In the genomic region with DNA sequence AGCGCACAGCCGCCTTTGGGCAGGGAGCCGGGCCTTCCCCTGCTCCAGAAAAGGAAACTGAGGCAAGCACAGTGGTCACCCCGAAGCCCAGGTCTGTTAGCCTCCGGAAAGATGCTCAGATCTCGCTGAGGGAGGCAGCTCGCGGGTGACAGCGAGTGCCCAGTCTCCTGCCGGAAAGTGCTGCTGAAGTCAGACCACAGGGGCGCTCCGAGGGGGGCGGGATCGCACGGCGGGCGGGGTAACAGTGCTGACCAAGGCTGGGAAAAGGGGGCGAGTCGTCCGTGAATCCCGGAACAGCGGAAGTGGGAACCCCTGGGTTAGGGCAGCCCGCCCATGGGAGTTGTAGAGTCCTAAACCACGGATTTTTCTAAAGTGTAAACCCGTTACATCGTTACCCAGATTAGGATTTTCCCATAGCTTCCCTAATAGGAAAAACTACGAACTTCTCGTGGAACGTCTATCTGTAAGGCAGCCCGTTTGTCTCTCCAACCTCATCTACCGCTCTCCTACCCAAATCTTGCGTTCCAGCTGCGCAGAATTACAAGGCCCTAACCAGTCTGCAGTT, we compare ENCODE assay signal across 8 cellular contexts. TPM values are rescaled to one million over a fixed set of nuclear protein-coding genes. Genes with fewer than 3 reads are reported as not detected.
DNase-seq lines count a peak whose midpoint lies in the region; ATAC-seq and TF ChIP-seq lines count a peak whose summit lies in the region.

No MANE protein-coding gene starts in this region.

- peak; percentile 23 for ATAC-seq in GM21576 (IDR thresholded peaks at IDR 0.05; ENCODE audit: unreplicated experiment)

- no peak overlapping the region for H3K4ac ChIP-seq in mesendoderm (ENCODE audit: low read depth, low read length)

- H3K9ac ChIP-seq in HUES6 (ENCODE audit: low read length) (peak overlapping the region; percentile 52), endocrine pancreas (ENCODE audit: control insufficient read depth, insufficient read depth, low read length) (peak overlapping the region; percentile 85), mesendoderm (ENCODE audit: low read length) (peak overlapping the region; percentile 68)

- peaks cover 13% of the 10 kb centered on the region; the same call in 1 of the 2 replicates for H3K36me3 ChIP-seq in HUES6 (ENCODE audit: control insufficient read depth, insufficient read depth, low read length)
- H3K36me3 ChIP-seq in endocrine pancreas (ENCODE audit: control insufficient read depth, insufficient read depth, low read length): no peaks in the 10 kb centered on the region
- H3K36me3 ChIP-seq in mesendoderm (ENCODE audit: control insufficient read depth, insufficient read depth, low read length): no peaks in the 10 kb centered on the region
- peaks cover 0 to 26% (median 24%) of the 10 kb centered on the region in 4 donors for H3K36me3 ChIP-seq in stomach

- H3K18ac ChIP-seq in mesendoderm (ENCODE audit: low read length): no peak overlapping the region

- H3K27me3 ChIP-seq in HUES6 (ENCODE audit: control insufficient read depth, insufficient read depth, low read length): peaks cover 15% of the 10 kb centered on the region
- no peaks in the 10 kb centered on the region for H3K27me3 ChIP-seq in endocrine pancreas (ENCODE audit: control insufficient read depth, insufficient read depth, low read length)
- H3K27me3 ChIP-seq in mesendoderm (ENCODE audit: insufficient read depth, low read length, poor library complexity): no peaks in the 10 kb centered on the region
- no peaks in the 10 kb centered on the region for H3K27me3 ChIP-seq in stomach

- H3K4me2 ChIP-seq in mesendoderm (ENCODE audit: low read length): peak overlapping the region; percentile 74

- no peak overlapping the region for H2BK120ac ChIP-seq in mesendoderm (ENCODE audit: low read depth, low read length)

- H3K4me1 ChIP-seq in HUES6 (ENCODE audit: control insufficient read depth, insufficient read depth, low read length) (0 out of 2 replicates have a peak, but pooled peaks cover 3% of the 10 kb centered on the region), endocrine pancreas (ENCODE audit: control insufficient read depth, insufficient read depth, low read length) (no peaks in the 10 kb centered on the region), mesendoderm (ENCODE audit: control insufficient read depth, low read depth, low read length) (no peaks in the 10 kb centered on the region), stomach (peaks cover 21 to 30% (median 28%) of the 10 kb centered on the region in 4 donors)

- H3K79me1 ChIP-seq in mesendoderm (ENCODE audit: low read length): no peaks in the 10 kb centered on the region

- H3K4me3 ChIP-seq in GM08714 (ENCODE audit: low read length): peak overlapping the region; percentile 91
- peak overlapping the region; percentile 88 for H3K4me3 ChIP-seq in HUES6 (ENCODE audit: low read depth, low read length)
- H3K4me3 ChIP-seq in WI38 (ENCODE audit: low read depth, low read length): peak overlapping the region; percentile 81
- H3K4me3 ChIP-seq in endocrine pancreas (ENCODE audit: control insufficient read depth, insufficient read depth, low read length): peak overlapping the region; percentile 80
- peak overlapping the region; percentile 77 for H3K4me3 ChIP-seq in mesendoderm (ENCODE audit: low read length)
- peak overlapping the region; percentile 77 to 97 (median 88) for H3K4me3 ChIP-seq in stomach

- TF ChIP-seq POLR2A in stomach (IDR thresholded peaks at IDR 0.05): no peak

- peak overlapping the region; percentile 74 for H3K56ac ChIP-seq in mesendoderm (ENCODE audit: low read length)

- TF ChIP-seq CTCF in WI38 (IDR thresholded peaks at IDR 0.05; ENCODE audit: low read depth, low read length) (no peak), stomach (IDR thresholded peaks at IDR 0.05) (no peak)

- H4K8ac ChIP-seq in mesendoderm (ENCODE audit: low read depth, low read length): no peak overlapping the region

- no peak overlapping the region for H4K5ac ChIP-seq in mesendoderm (ENCODE audit: low read length)

- WGBS in mesendoderm (ENCODE audit: extremely low coverage, insufficient coverage, low lambda C conversion rate): no CpG with 5 or more reads among the region's 33 CpGs
- 5 to 8% (median 5%) methylated on average over 24 to 33 of the region's 33 CpGs for WGBS in stomach, 5 donors

- TF ChIP-seq EP300 in stomach (IDR thresholded peaks at IDR 0.05): no peak

- H2BK15ac ChIP-seq in mesendoderm (replicated peaks; ENCODE audit: low read depth): no peak overlapping the region

- no peaks in the 10 kb centered on the region for H3K79me2 ChIP-seq in mesendoderm (ENCODE audit: control insufficient read depth, insufficient read depth, low read length)

- DNase-seq in mesendoderm (peak; percentile 46), stomach (peak; percentile 35)
- DNase-seq in activated CD4-positive, CD25-positive, alpha-beta regulatory T cell treated with anti-CD3 and anti-CD28 coated beads, Interleukin-2, amount 50 U/mL, for 72 hours: no peak

- intact Hi-C loops in stomach (cut with DNase I; ENCODE audit: low total_unique reads): no loop called here

- H3K27ac ChIP-seq in HUES6 (ENCODE audit: low read depth, low read length): no peak overlapping the region
- no peak overlapping the region for H3K27ac ChIP-seq in mesendoderm (ENCODE audit: low read depth, low read length)
- H3K27ac ChIP-seq in stomach: peak overlapping the region; percentile 87 to 95 (median 93)

- H2AK5ac ChIP-seq in mesendoderm (ENCODE audit: low read length): no peak overlapping the region

- H3K23ac ChIP-seq in mesendoderm (ENCODE audit: low read length): no peak overlapping the region

- no peak overlapping the region for H2BK5ac ChIP-seq in mesendoderm (ENCODE audit: low read length)

- H3K9me3 ChIP-seq in HUES6 (ENCODE audit: control insufficient read depth, insufficient read depth, low read depth, low read length): no peaks in the 10 kb centered on the region
- no peaks in the 10 kb centered on the region for H3K9me3 ChIP-seq in endocrine pancreas (ENCODE audit: control insufficient read depth, low read length)
- H3K9me3 ChIP-seq in stomach: no peaks in the 10 kb centered on the region

RNA-seq across cellular contexts. Expression of a gene that starts 0.5 kb away (rescaled TPM):
- 8.3 TPM for polyA plus RNA-seq in mesendoderm (2013, experiment 1 of 2)
- 7.6 TPM for polyA plus RNA-seq in mesendoderm (2013, experiment 2 of 2)
- 10 to 100 TPM in 4 of 5 donors, 1 to 10 TPM in 1; 5.8 to 23.7 (median 20.6) TPM for total RNA-seq in stomach
- polyA plus RNA-seq in stomach: 10 to 100 TPM; 31.4 to 53.0 (median 42.6) TPM

RNA-seq across cellular contexts. Expression of a gene that starts 0.6 kb away (rescaled TPM):
- 9.3 TPM for polyA plus RNA-seq in mesendoderm (2013, experiment 1 of 2)
- 9.0 TPM for polyA plus RNA-seq in mesendoderm (2013, experiment 2 of 2)
- total RNA-seq in stomach: 100 to 1,000 TPM in 2 of 5 donors, 10 to 100 TPM in 3; 10.3 to 166 (median 44.9) TPM
- polyA plus RNA-seq in stomach: 10 to 100 TPM; 43.0 to 65.0 (median 44.1) TPM

RNA-seq across cellular contexts. Expression of a gene that starts 24.9 kb away (rescaled TPM):
- not detected for polyA plus RNA-seq in mesendoderm (2013, experiment 1 of 2)
- not detected for polyA plus RNA-seq in mesendoderm (2013, experiment 2 of 2)
- total RNA-seq in stomach: under 1 TPM in 1 of 5 donors, not detected in 4; 0.18 TPM
- polyA plus RNA-seq in stomach: not detected

RNA-seq across cellular contexts. Expression of a gene that starts 26.3 kb away (rescaled TPM):
- polyA plus RNA-seq in mesendoderm (2013, experiment 1 of 2): not detected
- polyA plus RNA-seq in mesendoderm (2013, experiment 2 of 2): not detected
- total RNA-seq in stomach: not detected
- not detected for polyA plus RNA-seq in stomach

RNA-seq across cellular contexts. Expression of a gene that starts 32.2 kb away (rescaled TPM):
- polyA plus RNA-seq in mesendoderm (2013, experiment 1 of 2): 55.5 TPM
- polyA plus RNA-seq in mesendoderm (2013, experiment 2 of 2): 58.4 TPM
- total RNA-seq in stomach: 100 to 1,000 TPM in 1 of 5 donors, 10 to 100 TPM in 4; 19.7 to 157 (median 56.7) TPM
- 10 to 100 TPM in 1 of 3 donors, 1 to 10 TPM in 2; 8.1 to 15.9 (median 9.2) TPM for polyA plus RNA-seq in stomach

Comparison
In these comparisons a context has a peak if more than half of its experiments do, and no peak if none do; other contexts are left out.
1. H3K27ac ChIP-seq: peak in stomach (5 of 5); none in HUES6 (single experiment) and mesendoderm (single experiment).
2. Peak in every context shown above with its lines, with median percentiles within 50 percentile points of each other: H3K4me3 ChIP-seq and H3K9ac ChIP-seq.